ENCODE assay signal across 15 cellular contexts in the genomic region with DNA sequence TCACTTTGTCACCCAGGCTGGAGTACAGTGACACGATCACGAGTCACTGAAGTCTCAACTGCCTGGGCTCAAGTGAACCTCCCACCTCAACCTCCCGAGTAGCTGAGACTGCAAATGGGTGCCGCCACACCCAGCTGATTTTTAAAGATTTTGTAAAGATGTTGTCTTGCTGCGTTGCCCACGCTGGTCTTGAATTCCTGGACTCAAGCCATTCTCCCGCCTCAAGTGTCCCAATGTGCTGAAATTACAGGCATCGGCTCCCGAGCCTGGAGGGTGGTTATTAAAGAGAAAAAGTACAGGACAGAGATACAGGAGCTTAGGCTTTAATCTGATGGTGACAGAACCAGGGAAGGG. TPM values are rescaled to one million over a fixed set of nuclear protein-coding genes. Genes with fewer than 3 reads are reported as not detected.
DNase-seq lines count a peak whose midpoint lies in the region; ATAC-seq and TF ChIP-seq lines count a peak whose summit lies in the region.
"Had no signal": no experiment of that assay in that cellular context is flagged by ENCODE, and none has a peak within 500 bp of the region (broad histone marks: within the 10 kb centered on the region; RNA-seq: fewer than 3 reads in every experiment).

No MANE protein-coding gene starts in this region.

- peak overlapping the region; percentile 47 for H3K4me3 Mint-ChIP-seq in activated naive CD8-positive, alpha-beta T cell
- H3K4me3 Mint-ChIP-seq in activated naive CD8-positive, alpha-beta T cell treated with anti-CD3 and anti-CD28 coated beads, Interleukin-2, amount 50 U/mL, for 24 hours: no peak overlapping the region
- H3K4me3 Mint-ChIP-seq in activated naive CD8-positive, alpha-beta T cell treated with anti-CD3 and anti-CD28 coated beads for 36 hours: peak overlapping the region; percentile 25
- H3K4me3 Mint-ChIP-seq in immature natural killer cell: peak overlapping the region in 4 of 5 donors; percentile 34 to 89 (median 50)
- no peak overlapping the region for H3K4me3 Mint-ChIP-seq in stimulated activated naive B cell treated with anti-CD40 and anti-IgM and Interleukin-4, amounts not matched to agents 10 μg/mL and 1 μg/mL and 100 μg/mL, for 72 hours

- intact Hi-C loops in thyroid gland (cut with DNase I): loop anchor here (10.0 kb wide), 1 partner anchor 51 kb away; no protein-coding TSS in a partner anchor

- ATAC-seq in activated naive CD8-positive, alpha-beta T cell treated with anti-CD3 and anti-CD28 coated beads, Interleukin-2, amount 50 U/mL, for 24 hours: no peak
- no peak for ATAC-seq in stimulated activated naive B cell treated with anti-CD40 and anti-IgM and Interleukin-4, amounts not matched to agents 10 μg/mL and 1 μg/mL and 100 μg/mL, for 72 hours (replicated peaks)
- ATAC-seq: K562 had no signal

- H3K36me3 ChIP-seq in thyroid gland: no peaks in the 10 kb centered on the region
- H3K36me3 ChIP-seq: left ventricle myocardium inferior had no signal

- peaks cover 6% of the 10 kb centered on the region for H3K36me3 Mint-ChIP-seq in activated naive CD8-positive, alpha-beta T cell
- H3K36me3 Mint-ChIP-seq in activated naive CD8-positive, alpha-beta T cell treated with anti-CD3 and anti-CD28 coated beads, Interleukin-2, amount 50 U/mL, for 24 hours (ENCODE audit: low read depth): peaks cover 4% of the 10 kb centered on the region
- H3K36me3 Mint-ChIP-seq in activated naive CD8-positive, alpha-beta T cell treated with anti-CD3 and anti-CD28 coated beads for 36 hours: peaks cover 12% of the 10 kb centered on the region
- H3K36me3 Mint-ChIP-seq in immature natural killer cell: peaks cover 4 to 11% (median 6%) of the 10 kb centered on the region in 3 donors
- peaks cover 13 to 35% of the 10 kb centered on the region in 2 donors for H3K36me3 Mint-ChIP-seq in stimulated activated naive B cell treated with anti-CD40 and anti-IgM and Interleukin-4, amounts not matched to agents 10 μg/mL and 1 μg/mL and 100 μg/mL, for 72 hours

- H3K27me3 ChIP-seq in thyroid gland: no peaks in the 10 kb centered on the region

- H3K4me1 ChIP-seq in thyroid gland: peaks cover 6 to 18% of the 10 kb centered on the region in 2 donors

- peaks cover 30% of the 10 kb centered on the region for H3K4me1 Mint-ChIP-seq in activated naive CD8-positive, alpha-beta T cell (ENCODE audit: low read depth)
- H3K4me1 Mint-ChIP-seq in activated naive CD8-positive, alpha-beta T cell treated with anti-CD3 and anti-CD28 coated beads, Interleukin-2, amount 50 U/mL, for 24 hours: peaks cover 36% of the 10 kb centered on the region
- peaks cover 23% of the 10 kb centered on the region for H3K4me1 Mint-ChIP-seq in activated naive CD8-positive, alpha-beta T cell treated with anti-CD3 and anti-CD28 coated beads for 36 hours
- H3K4me1 Mint-ChIP-seq in immature natural killer cell: peaks cover 17 to 29% of the 10 kb centered on the region in 2 donors
- peaks cover 18 to 52% of the 10 kb centered on the region in 2 donors for H3K4me1 Mint-ChIP-seq in stimulated activated naive B cell treated with anti-CD40 and anti-IgM and Interleukin-4, amounts not matched to agents 10 μg/mL and 1 μg/mL and 100 μg/mL, for 72 hours

- H3K4me3 ChIP-seq in thyroid gland (replicated peaks in 1 of 3): no peak overlapping the region

- no peaks in the 10 kb centered on the region for H3K9me3 ChIP-seq in thyroid gland

- no peak for DNase-seq in activated naive CD8-positive, alpha-beta T cell treated with anti-CD3 and anti-CD28 coated beads, Interleukin-2, amount 50 U/mL, for 24 hours
- no peak for DNase-seq in activated naive CD8-positive, alpha-beta T cell treated with anti-CD3 and anti-CD28 coated beads for 36 hours
- DNase-seq in immature natural killer cell (no peak), thyroid gland (peak; percentile 42 to 45), epidermal melanocyte (ENCODE audit: insufficient read length, low spot score) (no peak), RKO (ENCODE audit: low spot score) (no peak)
- no peak for DNase-seq in stimulated activated naive B cell treated with anti-CD40 and anti-IgM and Interleukin-4, amounts not matched to agents 10 μg/mL and 1 μg/mL and 100 μg/mL, for 72 hours
- DNase-seq: activated CD4-positive, alpha-beta T cell treated with anti-CD3 and anti-CD28 coated beads for 1 hour; dermis blood vessel endothelial cell; left ventricle myocardium inferior; NCI-H187 had no signal

- no peak overlapping the region for H3K27ac Mint-ChIP-seq in activated naive CD8-positive, alpha-beta T cell
- no peak overlapping the region for H3K27ac Mint-ChIP-seq in activated naive CD8-positive, alpha-beta T cell treated with anti-CD3 and anti-CD28 coated beads, Interleukin-2, amount 50 U/mL, for 24 hours
- no peak overlapping the region for H3K27ac Mint-ChIP-seq in activated naive CD8-positive, alpha-beta T cell treated with anti-CD3 and anti-CD28 coated beads for 36 hours
- peak overlapping the region in 1 of 6 donors; percentile 97 for H3K27ac Mint-ChIP-seq in immature natural killer cell
- no peak overlapping the region for H3K27ac Mint-ChIP-seq in stimulated activated naive B cell treated with anti-CD40 and anti-IgM and Interleukin-4, amounts not matched to agents 10 μg/mL and 1 μg/mL and 100 μg/mL, for 72 hours

- TF ChIP-seq CTCF in thyroid gland (IDR thresholded peaks at IDR 0.05): no peak

- TF ChIP-seq POLR2A in thyroid gland (IDR thresholded peaks at IDR 0.05): no peak

- 62 to 67% methylated on average over 9 of the region's 9 CpGs for WGBS in thyroid gland, 2 donors

- peaks cover 5% of the 10 kb centered on the region for H3K9me3 Mint-ChIP-seq in activated naive CD8-positive, alpha-beta T cell (ENCODE audit: low read depth)
- H3K9me3 Mint-ChIP-seq in activated naive CD8-positive, alpha-beta T cell treated with anti-CD3 and anti-CD28 coated beads, Interleukin-2, amount 50 U/mL, for 24 hours: peaks cover 5% of the 10 kb centered on the region
- peaks cover 6% of the 10 kb centered on the region for H3K9me3 Mint-ChIP-seq in activated naive CD8-positive, alpha-beta T cell treated with anti-CD3 and anti-CD28 coated beads for 36 hours
- peaks cover 0 to 5% (median 0%) of the 10 kb centered on the region in 6 donors for H3K9me3 Mint-ChIP-seq in immature natural killer cell
- H3K9me3 Mint-ChIP-seq in stimulated activated naive B cell treated with anti-CD40 and anti-IgM and Interleukin-4, amounts not matched to agents 10 μg/mL and 1 μg/mL and 100 μg/mL, for 72 hours: peaks cover 4 to 5% of the 10 kb centered on the region in 2 donors
- H3K9me3 Mint-ChIP-seq: activated naive CD4-positive, alpha-beta T cell treated with anti-CD3 and anti-CD28 coated beads, Interleukin-2, amount 50 U/mL, for 24 hours had no signal

- H3K27ac ChIP-seq in thyroid gland: no peak overlapping the region
- H3K27ac ChIP-seq: left ventricle myocardium inferior, parathyroid adenoma had no signal

- H3K27me3 Mint-ChIP-seq in activated naive CD8-positive, alpha-beta T cell: no peaks in the 10 kb centered on the region
- H3K27me3 Mint-ChIP-seq in activated naive CD8-positive, alpha-beta T cell treated with anti-CD3 and anti-CD28 coated beads, Interleukin-2, amount 50 U/mL, for 24 hours: no peaks in the 10 kb centered on the region
- no peaks in the 10 kb centered on the region for H3K27me3 Mint-ChIP-seq in activated naive CD8-positive, alpha-beta T cell treated with anti-CD3 and anti-CD28 coated beads for 36 hours
- peaks cover 4 to 7% (median 5%) of the 10 kb centered on the region in 3 donors for H3K27me3 Mint-ChIP-seq in immature natural killer cell (ENCODE audit: low read depth in 3 of 3)
- no peaks in the 10 kb centered on the region for H3K27me3 Mint-ChIP-seq in stimulated activated naive B cell treated with anti-CD40 and anti-IgM and Interleukin-4, amounts not matched to agents 10 μg/mL and 1 μg/mL and 100 μg/mL, for 72 hours
- H3K27me3 Mint-ChIP-seq: activated naive CD4-positive, alpha-beta T cell treated with anti-CD3 and anti-CD28 coated beads, Interleukin-2, amount 50 U/mL, for 24 hours had no signal

RNA-seq across cellular contexts. Expression of gene KCTD7, which starts 55.1 kb away (rescaled TPM):
- 1 to 10 TPM; 3.5 to 4.3 TPM for total RNA-seq in activated naive CD8-positive, alpha-beta T cell treated with anti-CD3 and anti-CD28 coated beads for 36 hours
- polyA plus RNA-seq in immature natural killer cell: 10 to 100 TPM in 1 of 3 donors, 1 to 10 TPM in 2; 4.4 to 20.7 (median 7.5) TPM
- 10 to 100 TPM; 17.4 to 19.3 (median 18.1) TPM for total RNA-seq in thyroid gland

RNA-seq across cellular contexts. Expression of gene RABGEF1, which starts 56.8 kb away (rescaled TPM):
- total RNA-seq in activated naive CD8-positive, alpha-beta T cell treated with anti-CD3 and anti-CD28 coated beads for 36 hours: 10 to 100 TPM; 18.9 to 20.3 TPM
- polyA plus RNA-seq in immature natural killer cell: 10 to 100 TPM; 13.8 to 30.3 (median 22.6) TPM
- total RNA-seq in thyroid gland: 10 to 100 TPM; 31.0 to 55.1 (median 47.9) TPM

Comparison
In these comparisons a context has a peak if more than half of its experiments do, and no peak if none do; other contexts are left out.
1. H3K4me3 Mint-ChIP-seq: peak in activated naive CD8-positive, alpha-beta T cell (single experiment), activated naive CD8-positive, alpha-beta T cell treated with anti-CD3 and anti-CD28 coated beads for 36 hours (single experiment) and immature natural killer cell (4 of 5); none in activated naive CD8-positive, alpha-beta T cell treated with anti-CD3 and anti-CD28 coated beads, Interleukin-2, amount 50 U/mL, for 24 hours (single experiment) and stimulated activated naive B cell treated with anti-CD40 and anti-IgM and Interleukin-4, amounts not matched to agents 10 μg/mL and 1 μg/mL and 100 μg/mL, for 72 hours (0 of 2).
2. DNase-seq: peak in thyroid gland (2 of 2); none in activated naive CD8-positive, alpha-beta T cell treated with anti-CD3 and anti-CD28 coated beads, Interleukin-2, amount 50 U/mL, for 24 hours (single experiment), activated naive CD8-positive, alpha-beta T cell treated with anti-CD3 and anti-CD28 coated beads for 36 hours (single experiment), immature natural killer cell (0 of 3), epidermal melanocyte (single experiment), stimulated activated naive B cell treated with anti-CD40 and anti-IgM and Interleukin-4, amounts not matched to agents 10 μg/mL and 1 μg/mL and 100 μg/mL, for 72 hours (single experiment) and RKO (single experiment).